10 cellular contexts compared by ENCODE assay signal in genomic region chr9:94178927-94179326, GRCh38.
DNase-seq lines count a peak whose midpoint lies in the region; ATAC-seq lines count a peak whose summit lies in the region.
"Had no signal": no experiment of that assay in that cellular context is flagged by ENCODE, and none has a peak within 500 bp of the region (broad histone marks: within the 10 kb centered on the region; RNA-seq: fewer than 3 reads in every experiment).

No MANE protein-coding gene starts in this region.

- peaks cover 62% of the 10 kb centered on the region for H3K36me3 Mint-ChIP-seq in activated naive CD8-positive, alpha-beta T cell treated with anti-CD3 and anti-CD28 coated beads for 36 hours

- H3K27me3 Mint-ChIP-seq in activated naive CD8-positive, alpha-beta T cell treated with anti-CD3 and anti-CD28 coated beads for 36 hours = no peaks in the 10 kb centered on the region
- H3K27me3 Mint-ChIP-seq: activated B cell treated with CpG ODN at 0.5 μM for 24 hours had no signal

- DNase-seq in activated naive CD8-positive, alpha-beta T cell treated with anti-CD3 and anti-CD28 coated beads for 36 hours = no peak
- DNase-seq in NCI-H524 (lab: John Stamatoyannopoulos, UW) = no peak
- DNase-seq in stimulated activated CD4-positive, alpha-beta T cell treated with anti-CD3 and anti-CD28 coated beads, Interleukin-12 subunit alpha, Interleukin-12 subunit beta, amount 100 ng/mL, for 4 hours = no peak
- DNase-seq in NCI-H2029 (lab: John Stamatoyannopoulos, UW) = no peak
- no peak for DNase-seq in NCI-H2227 treated with DMSO at 0.1 percent for 48 hours (lab: John Stamatoyannopoulos, UW)
- DNase-seq: activated B cell treated with CpG ODN at 0.5 μM for 24 hours, mammary epithelial cell had no signal

- H3K4me3 Mint-ChIP-seq in activated naive CD8-positive, alpha-beta T cell treated with anti-CD3 and anti-CD28 coated beads for 36 hours = peak overlapping the region; percentile 16
- H3K4me3 Mint-ChIP-seq: activated B cell treated with CpG ODN at 0.5 μM for 24 hours had no signal

- ATAC-seq in GM18499 (IDR thresholded peaks at IDR 0.05; ENCODE audit: insufficient read depth, unreplicated experiment) = peak; percentile 54
- ATAC-seq in GM19452 (IDR thresholded peaks at IDR 0.05; ENCODE audit: unreplicated experiment) = peak; percentile 50
- ATAC-seq in HG03060 (IDR thresholded peaks at IDR 0.05; ENCODE audit: low read depth, unreplicated experiment) = peak; percentile 48

- peak overlapping the region; percentile 79 for H3K27ac Mint-ChIP-seq in activated naive CD8-positive, alpha-beta T cell treated with anti-CD3 and anti-CD28 coated beads for 36 hours
- H3K27ac Mint-ChIP-seq: activated B cell treated with CpG ODN at 0.5 μM for 24 hours had no signal

- no peaks in the 10 kb centered on the region for H3K9me3 Mint-ChIP-seq in activated naive CD8-positive, alpha-beta T cell treated with anti-CD3 and anti-CD28 coated beads for 36 hours
- H3K9me3 Mint-ChIP-seq: activated B cell treated with CpG ODN at 0.5 μM for 24 hours had no signal

- H3K4me1 Mint-ChIP-seq in activated naive CD8-positive, alpha-beta T cell treated with anti-CD3 and anti-CD28 coated beads for 36 hours = peaks cover 76% of the 10 kb centered on the region
